In the genomic region with DNA sequence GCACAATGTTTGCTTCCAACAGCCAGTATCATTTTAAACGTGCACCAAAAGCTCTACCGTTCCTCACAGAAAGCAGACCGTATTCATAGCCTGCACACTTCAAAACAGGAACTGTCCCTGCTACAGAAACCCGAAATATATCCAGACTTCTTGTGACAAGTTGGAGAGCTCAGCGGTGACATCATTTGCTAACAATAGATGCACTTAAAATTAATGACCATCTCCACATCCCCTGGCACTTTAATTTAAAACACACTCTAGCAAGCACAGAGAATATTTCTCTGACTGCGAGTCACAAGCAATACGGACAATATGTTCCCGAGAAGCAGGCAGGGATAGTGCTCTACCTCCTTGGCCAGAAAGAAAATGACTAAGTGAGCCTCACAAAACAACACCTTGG, we compare ENCODE assay signal across 8 cellular contexts. TPM values are rescaled to one million over a fixed set of nuclear protein-coding genes. Genes with fewer than 3 reads are reported as not detected.
DNase-seq lines count a peak whose midpoint lies in the region; ATAC-seq and TF ChIP-seq lines count a peak whose summit lies in the region.

No MANE protein-coding gene starts in this region.

- CTCF ChIA-PET in mammary epithelial cell (lab: Charles Lee; ENCODE audit: low non-redundant PET) = no interaction called here

- H4K20me1 ChIP-seq in mammary epithelial cell (ENCODE audit: insufficient read depth, low read length) = no peaks in the 10 kb centered on the region

- H3K4me3 ChIP-seq in mammary epithelial cell (replicated peaks in 1 of 3; ENCODE audit: insufficient read depth in 1 of 3, low read depth in 2 of 3, low read length in 3 of 3) = no peak overlapping the region

- TF ChIP-seq CTCF in mammary epithelial cell (conservative IDR thresholded peaks at IDR 0.05 in 1 of 2, IDR thresholded peaks at IDR 0.05 in 1 of 2; ENCODE audit: extremely low read depth in 1 of 2, insufficient read depth in 1 of 2, low read depth in 1 of 2, low read length in 2 of 2) (no peak), omental fat pad (IDR thresholded peaks at IDR 0.05) (no peak)

- BruUV-seq in mammary epithelial cell (replicated peaks; lab: Mats Ljungman, UMichigan) = no TSS peak

- dilution Hi-C loops in mammary epithelial cell (cut with HindIII; ENCODE audit: low sequenced_read_pairs) = no loop called here

- H3K9me3 ChIP-seq in mammary epithelial cell (replicated peaks; ENCODE audit: insufficient read depth, low read length) = no peaks in the 10 kb centered on the region

- H3K27ac ChIP-seq in mammary epithelial cell (ENCODE audit: insufficient read depth, low read depth, low read length) = no peak overlapping the region

- 38% methylated on average over 8 of the region's 8 CpGs for WGBS in mammary epithelial cell (ENCODE audit: low coverage, missing lambda C conversion rate)

- in situ Hi-C loops in mammary epithelial cell (cut with MboI; ENCODE audit: low sequenced_read_pairs in 2 of 2) = no loop called here

- peak overlapping the region; percentile 62 for H3K4me2 ChIP-seq in mammary epithelial cell (ENCODE audit: insufficient read depth, low read depth, low read length)

- H3K27me3 ChIP-seq in mammary epithelial cell (ENCODE audit: insufficient read depth, low read length) = peaks cover 3% of the 10 kb centered on the region

- peak; percentile 14 for DNase-seq in NCI-H146 (lab: John Stamatoyannopoulos, UW)
- DNase-seq in NCI-H146 treated with DMSO at 0.1 percent for 48 hours (lab: John Stamatoyannopoulos, UW; ENCODE audit: unreplicated experiment) = no peak
- DNase-seq in NCI-H2227 (lab: John Stamatoyannopoulos, UW; ENCODE audit: unreplicated experiment) = peak; percentile 64
- peak; percentile 19 for DNase-seq in mammary epithelial cell
- peak; percentile 64 for DNase-seq in pons (ENCODE audit: low spot score)
- DNase-seq in omental fat pad (ENCODE audit: low spot score) = no peak

- ATAC-seq in GM18519 (IDR thresholded peaks at IDR 0.05; ENCODE audit: low FRiP score, unreplicated experiment) (no peak), GM21367 (IDR thresholded peaks at IDR 0.05; ENCODE audit: unreplicated experiment) (no peak), omental fat pad (ENCODE audit: low FRiP score) (no peak)

- peak overlapping the region; percentile 1 for H3K9ac ChIP-seq in mammary epithelial cell (ENCODE audit: insufficient read depth, low read length)

- no peaks in the 10 kb centered on the region for H3K36me3 ChIP-seq in mammary epithelial cell (ENCODE audit: insufficient read depth, low read length)

- H3K79me2 ChIP-seq in mammary epithelial cell (ENCODE audit: insufficient read depth, low read length) = no peaks in the 10 kb centered on the region

- intact Hi-C loops in mammary epithelial cell (cut with micrococcal nuclease) = no loop called here

- H3K4me1 ChIP-seq in mammary epithelial cell (ENCODE audit: insufficient read depth, low read length) = no peaks in the 10 kb centered on the region

- peak overlapping the region; percentile 84 for H2AFZ ChIP-seq in mammary epithelial cell (ENCODE audit: low read depth, low read length)

RNA-seq across cellular contexts. Expression of a gene that starts 2.5 kb away (rescaled TPM):
- total RNA-seq in mammary epithelial cell (not detected), omental fat pad (not detected)
- polyA plus RNA-seq in mammary epithelial cell = not detected
- not detected for polyA minus RNA-seq in mammary epithelial cell

Comparison
In these comparisons a context has a peak if more than half of its experiments do, and no peak if none do; other contexts are left out.
1. DNase-seq: peak in NCI-H146 (single experiment), NCI-H2227 (single experiment), mammary epithelial cell (single experiment) and pons (single experiment); none in NCI-H146 treated with DMSO at 0.1 percent for 48 hours (single experiment) and omental fat pad (single experiment).